Comparison of ENCODE assay signal across 8 cellular contexts in genomic region chr3:101635954-101636798, GRCh38. TPM values are rescaled to one million over a fixed set of nuclear protein-coding genes. Genes with fewer than 3 reads are reported as not detected.
DNase-seq lines count a peak whose midpoint lies in the region; ATAC-seq lines count a peak whose summit lies in the region.

No MANE protein-coding gene starts in this region.

- in situ Hi-C loops in KBM-7 (cut with MboI; ENCODE audit: low pct_unique_long_range_greater_than_20kb, low sequenced_read_pairs) = no loop called here

- H3K9me3 Mint-ChIP-seq in T-cell = no peaks in the 10 kb centered on the region
- H3K9me3 Mint-ChIP-seq in immature natural killer cell = no peaks in the 10 kb centered on the region

- H3K4me3 Mint-ChIP-seq in T-cell (no peak overlapping the region), immature natural killer cell (no peak overlapping the region)

- DNase-seq in GM03348 (ENCODE audit: low spot score) (peak; percentile 66), KBM-7 (peak; percentile 77), T-cell (peak; percentile 22 to 77 (median 66)), amniotic epithelial cell (ENCODE audit: low read depth) (peak; percentile 36), immature natural killer cell (peak; percentile 57 to 64 (median 60)), NCI-H187 (lab: John Stamatoyannopoulos, UW) (no peak)
- peak; percentile 77 to 79 for DNase-seq in stimulated activated CD4-positive, alpha-beta T cell treated with anti-CD3 and anti-CD28 coated beads, Interleukin-2, amount 100 ng/mL, for 24 hours

- ATAC-seq in GM21723 (IDR thresholded peaks at IDR 0.05; ENCODE audit: unreplicated experiment) = peak; percentile 96
- peak; percentile 82 to 91 (median 86) for ATAC-seq in T-cell (replicated peaks in 1 of 4)

- H3K4me1 Mint-ChIP-seq in T-cell = peaks cover 4 to 6% (median 5%) of the 10 kb centered on the region in 3 donors
- H3K4me1 Mint-ChIP-seq in immature natural killer cell = peaks cover 3 to 6% of the 10 kb centered on the region in 2 donors

- CTCF ChIA-PET in T-cell (lab: Charles Lee) = interaction anchor here in 1 of 2 donors (0.7 kb wide), 1 partner anchor 33 kb away, joined by 3 read pairs; no protein-coding TSS in a partner anchor

- H3K27me3 Mint-ChIP-seq in T-cell = no peaks in the 10 kb centered on the region
- H3K27me3 Mint-ChIP-seq in immature natural killer cell (ENCODE audit: low read depth in 3 of 3) = no peaks in the 10 kb centered on the region

- no peak overlapping the region for H3K27ac Mint-ChIP-seq in T-cell
- peak overlapping the region in 4 of 6 donors; percentile 3 to 67 (median 28) for H3K27ac Mint-ChIP-seq in immature natural killer cell

- H3K36me3 Mint-ChIP-seq in T-cell (no peaks in the 10 kb centered on the region), immature natural killer cell (peaks cover 0 to 4% (median 0%) of the 10 kb centered on the region in 3 donors)

- POLR2A ChIA-PET in T-cell (lab: Charles Lee) = no interaction called here

RNA-seq across cellular contexts. Expression of gene ZBTB11, which starts 40.8 kb away (rescaled TPM):
- 10 to 100 TPM; 38.7 to 61.4 (median 45.6) TPM for total RNA-seq in T-cell
- 10 to 100 TPM in 2 of 3 donors, 1 to 10 TPM in 1; 6.4 to 19.2 (median 12.5) TPM for polyA plus RNA-seq in immature natural killer cell

RNA-seq across cellular contexts. Expression of gene RPL24, which starts 50.3 kb away (rescaled TPM):
- total RNA-seq in T-cell = 1,000 to 10,000 TPM; 1,381 to 1,498 (median 1,473) TPM
- polyA plus RNA-seq in immature natural killer cell = 1,000 to 10,000 TPM in 1 of 3 donors, 100 to 1,000 TPM in 2; 373 to 1,048 (median 579) TPM

Comparison
In these comparisons a context has a peak if more than half of its experiments do, and no peak if none do; other contexts are left out.
1. DNase-seq: peak in GM03348 (single experiment), KBM-7 (single experiment), T-cell (34 of 34), amniotic epithelial cell (single experiment), immature natural killer cell (3 of 3) and stimulated activated CD4-positive, alpha-beta T cell treated with anti-CD3 and anti-CD28 coated beads, Interleukin-2, amount 100 ng/mL, for 24 hours (2 of 2); none in NCI-H187 (0 of 2).
2. H3K27ac Mint-ChIP-seq: peak in immature natural killer cell (4 of 6); none in T-cell (0 of 2).